8 cellular contexts compared by ENCODE assay signal in genomic region chr22:39244496-39245129, GRCh38. TPM values are rescaled to one million over a fixed set of nuclear protein-coding genes. Genes with fewer than 3 reads are reported as not detected.
DNase-seq lines count a peak whose midpoint lies in the region; ATAC-seq, FAIRE-seq and TF ChIP-seq lines count a peak whose summit lies in the region.

Gene PDGFB, minus strand, starts transcription at chr22:39244982. Its CDS starts 1,019 bp downstream, at chr22:39243963.

- H3K27me3 ChIP-seq in pancreas: no peaks in the 10 kb centered on the region

- no peak for FAIRE-seq in pancreas (lab: Jason Lieb, UNC)

- CTCF ChIA-PET in activated naive CD4-positive, alpha-beta T cell treated with anti-CD3 and anti-CD28 coated beads, Interleukin-2, amount 10 ng/mL, durations not matched to agents 7 days and 5 days (lab: Charles Lee): interaction anchor here (1.4 kb wide), 1 partner anchor 74 kb away, joined by 3 read pairs; no protein-coding TSS in a partner anchor
- CTCF ChIA-PET in activated CD8-positive, alpha-beta T cell treated with anti-CD3 and anti-CD28 coated beads for 36 hours (lab: Charles Lee): interaction anchor here (1.0 kb wide), 1 partner anchor 9 kb away, joined by 4 read pairs; no protein-coding TSS in a partner anchor

- no peak for ATAC-seq in activated CD8-positive, alpha-beta T cell treated with anti-CD3 and anti-CD28 coated beads for 36 hours
- ATAC-seq in Right ventricle myocardium superior (ENCODE audit: poor library complexity) (peak; percentile 51), pancreas (peak in 3 of 4 donors; percentile 13 to 31 (median 31)), HG03439 (IDR thresholded peaks at IDR 0.05; ENCODE audit: unreplicated experiment) (no peak)

- 0 to 1% methylated on average over 43 to 67 of the region's 68 CpGs for WGBS in pancreas, 2 donors

- no peaks in the 10 kb centered on the region for H3K36me3 ChIP-seq in pancreas

- peak within 1 kb of the TSS; percentile 64 for H3K4me3 Mint-ChIP-seq in activated naive CD4-positive, alpha-beta T cell treated with anti-CD3 and anti-CD28 coated beads, Interleukin-2, amount 10 ng/mL, durations not matched to agents 7 days and 5 days
- H3K4me3 Mint-ChIP-seq in activated CD8-positive, alpha-beta T cell treated with anti-CD3 and anti-CD28 coated beads for 36 hours: peak within 1 kb of the TSS; percentile 70

- no peak within 1 kb of the TSS for H3K27ac Mint-ChIP-seq in activated naive CD4-positive, alpha-beta T cell treated with anti-CD3 and anti-CD28 coated beads, Interleukin-2, amount 10 ng/mL, durations not matched to agents 7 days and 5 days
- no peak within 1 kb of the TSS for H3K27ac Mint-ChIP-seq in activated CD8-positive, alpha-beta T cell treated with anti-CD3 and anti-CD28 coated beads for 36 hours

- intact Hi-C loops in activated CD8-positive, alpha-beta T cell treated with anti-CD3 and anti-CD28 coated beads for 36 hours (cut with micrococcal nuclease): no loop called here
- intact Hi-C loops in Right ventricle myocardium superior (cut with DNase I) (no loop called here), pancreas (cut with DNase I) (loop anchor here in 1 of 3 donors (10.0 kb wide), 1 partner anchor 60 kb away; no protein-coding TSS in a partner anchor)

- peaks cover 36% of the 10 kb centered on the region for H3K4me1 Mint-ChIP-seq in activated naive CD4-positive, alpha-beta T cell treated with anti-CD3 and anti-CD28 coated beads, Interleukin-2, amount 10 ng/mL, durations not matched to agents 7 days and 5 days
- peaks cover 37% of the 10 kb centered on the region for H3K4me1 Mint-ChIP-seq in activated CD8-positive, alpha-beta T cell treated with anti-CD3 and anti-CD28 coated beads for 36 hours (ENCODE audit: low read depth)

- peaks cover 10 to 23% (median 23%) of the 10 kb centered on the region in 3 donors for H3K4me1 ChIP-seq in pancreas

- H3K4me3 ChIP-seq in pancreas: peak within 1 kb of the TSS; percentile 27 to 79 (median 59)

- no peak for DNase-seq in activated naive CD4-positive, alpha-beta T cell treated with anti-CD3 and anti-CD28 coated beads, Interleukin-2, amount 10 ng/mL, durations not matched to agents 7 days and 5 days
- no peak for DNase-seq in activated naive CD4-positive, alpha-beta T cell (lab: John Stamatoyannopoulos, UW)
- no peak for DNase-seq in activated CD8-positive, alpha-beta T cell treated with anti-CD3 and anti-CD28 coated beads for 36 hours
- DNase-seq in Right ventricle myocardium superior: peak; percentile 67
- peak; percentile 57 to 72 (median 67) for DNase-seq in pancreas
- DNase-seq in germinal center (ENCODE audit: low spot score): no peak
- DNase-seq in activated CD8-positive, alpha-beta memory T cell treated with anti-CD3 and anti-CD28 coated beads, Interleukin-2, amount 50 U/mL, for 4 hours: no peak

- H3K27me3 Mint-ChIP-seq in activated naive CD4-positive, alpha-beta T cell treated with anti-CD3 and anti-CD28 coated beads, Interleukin-2, amount 10 ng/mL, durations not matched to agents 7 days and 5 days: peaks cover 97% of the 10 kb centered on the region
- peaks cover 25% of the 10 kb centered on the region for H3K27me3 Mint-ChIP-seq in activated CD8-positive, alpha-beta T cell treated with anti-CD3 and anti-CD28 coated beads for 36 hours

- H3K9me3 Mint-ChIP-seq in activated naive CD4-positive, alpha-beta T cell treated with anti-CD3 and anti-CD28 coated beads, Interleukin-2, amount 10 ng/mL, durations not matched to agents 7 days and 5 days: no peaks in the 10 kb centered on the region
- no peaks in the 10 kb centered on the region for H3K9me3 Mint-ChIP-seq in activated CD8-positive, alpha-beta T cell treated with anti-CD3 and anti-CD28 coated beads for 36 hours

- H3K9me3 ChIP-seq in pancreas: no peaks in the 10 kb centered on the region

- H3K36me3 Mint-ChIP-seq in activated naive CD4-positive, alpha-beta T cell treated with anti-CD3 and anti-CD28 coated beads, Interleukin-2, amount 10 ng/mL, durations not matched to agents 7 days and 5 days: peaks cover 1% of the 10 kb centered on the region
- H3K36me3 Mint-ChIP-seq in activated CD8-positive, alpha-beta T cell treated with anti-CD3 and anti-CD28 coated beads for 36 hours (ENCODE audit: low read depth): peaks cover 2% of the 10 kb centered on the region

- peak within 1 kb of the TSS; percentile 82 to 93 (median 86) for H3K27ac ChIP-seq in pancreas

- POLR2A ChIA-PET in activated CD8-positive, alpha-beta T cell treated with anti-CD3 and anti-CD28 coated beads for 36 hours (lab: Charles Lee): interaction anchor here (0.6 to 2.4 kb wide), 4 partner anchors 8 to 476 kb away, joined by 3 to 9 read pairs (median 4); partner anchors contain the start of gene RPL3

- no peak for TF ChIP-seq CTCF in activated CD8-positive, alpha-beta T cell treated with anti-CD3 and anti-CD28 coated beads for 36 hours (IDR thresholded peaks at IDR 0.05)
- no peak for TF ChIP-seq CTCF in pancreas (IDR thresholded peaks at IDR 0.05)

RNA-seq across cellular contexts. Expression of gene PDGFB, which starts in this region (rescaled TPM):
- 1 to 10 TPM; 1.7 to 3.0 TPM for total RNA-seq in activated CD8-positive, alpha-beta T cell treated with anti-CD3 and anti-CD28 coated beads for 36 hours
- total RNA-seq in Right ventricle myocardium superior (16.2 TPM), pancreas (10 to 100 TPM in 1 of 6 donors, 1 to 10 TPM in 5; 2.7 to 12.1 (median 4.4) TPM)
- polyA plus RNA-seq in pancreas: 1 to 10 TPM; 4.0 to 4.7 TPM

Comparison
In these comparisons a context has a peak if more than half of its experiments do, and no peak if none do; other contexts are left out.
1. DNase-seq: peak in Right ventricle myocardium superior (single experiment) and pancreas (6 of 6); none in activated naive CD4-positive, alpha-beta T cell treated with anti-CD3 and anti-CD28 coated beads, Interleukin-2, amount 10 ng/mL, durations not matched to agents 7 days and 5 days (single experiment), activated naive CD4-positive, alpha-beta T cell (0 of 4), activated CD8-positive, alpha-beta T cell treated with anti-CD3 and anti-CD28 coated beads for 36 hours (single experiment), germinal center (single experiment) and activated CD8-positive, alpha-beta memory T cell treated with anti-CD3 and anti-CD28 coated beads, Interleukin-2, amount 50 U/mL, for 4 hours (single experiment).
2. ATAC-seq: peak in Right ventricle myocardium superior (single experiment) and pancreas (3 of 4); none in activated CD8-positive, alpha-beta T cell treated with anti-CD3 and anti-CD28 coated beads for 36 hours (single experiment) and HG03439 (single experiment).